Comparison of ENCODE assay signal across 8 cellular contexts in genomic region chr13:19864018-19864338, GRCh38. TPM values are rescaled to one million over a fixed set of nuclear protein-coding genes. Genes with fewer than 3 reads are reported as not detected.
DNase-seq lines count a peak whose midpoint lies in the region; TF ChIP-seq lines count a peak whose summit lies in the region.

No MANE protein-coding gene starts in this region.

- 5% methylated on average over 24 of the region's 28 CpGs for WGBS in hepatocyte (ENCODE audit: low lambda C conversion rate, missing lambda C conversion rate)

- H3K9me2 ChIP-seq in hepatocyte (replicated peaks; ENCODE audit: insufficient read depth): no peaks in the 10 kb centered on the region

- H3K4me3 ChIP-seq in SJSA1 (peak overlapping the region; percentile 55), hepatocyte (peak overlapping the region; percentile 47), skeletal muscle cell (ENCODE audit: low read depth, low read length) (peak overlapping the region; percentile 88)

- H3K27me3 ChIP-seq in SJSA1 (replicated peaks) (no peaks in the 10 kb centered on the region), hepatocyte (no peaks in the 10 kb centered on the region)

- peaks cover 10% of the 10 kb centered on the region for H4K20me1 ChIP-seq in hepatocyte (ENCODE audit: insufficient read depth, poor library complexity, severe bottlenecking)

- H3K27ac ChIP-seq in SJSA1: peak overlapping the region; percentile 73
- peak overlapping the region; percentile 100 for H3K27ac ChIP-seq in hepatocyte

- H3K9me3 ChIP-seq in SJSA1 (replicated peaks): no peaks in the 10 kb centered on the region
- H3K9me3 ChIP-seq in hepatocyte (ENCODE audit: low read depth): no peaks in the 10 kb centered on the region

- H3K79me2 ChIP-seq in hepatocyte: peaks cover 41% of the 10 kb centered on the region

- H3K4me2 ChIP-seq in hepatocyte: peak overlapping the region; percentile 84

- DNase-seq in DMS79 treated with DMSO at 0.1 percent for 48 hours (lab: John Stamatoyannopoulos, UW) (peak; percentile 24), GM20000 (ENCODE audit: low spot score) (peak; percentile 68), HK-2 (ENCODE audit: unreplicated experiment) (peak; percentile 79), SJSA1 (ENCODE audit: low read depth in 1 of 2, low spot score in 2 of 2) (peak in 1 of 2 experiments; percentile 40), anterior cingulate cortex (lab: John Stamatoyannopoulos, UW) (peak in 50 of 58 donors; percentile 48 to 93 (median 76)), hepatocyte (ENCODE audit: low spot score) (peak; percentile 78), skeletal muscle cell (ENCODE audit: low read depth) (peak; percentile 37), COLO668 (lab: John Stamatoyannopoulos, UW; ENCODE audit: unreplicated experiment) (no peak)

- peak overlapping the region; percentile 84 for H2AFZ ChIP-seq in hepatocyte

- H3K4me1 ChIP-seq in SJSA1 (replicated peaks) (peaks cover 25% of the 10 kb centered on the region), hepatocyte (ENCODE audit: insufficient read depth) (peaks cover 15% of the 10 kb centered on the region)

- H3K36me3 ChIP-seq in SJSA1: peaks cover 4% of the 10 kb centered on the region; the same call in 1 of the 2 replicates
- H3K36me3 ChIP-seq in hepatocyte (replicated peaks; ENCODE audit: insufficient read depth, low read depth): no peaks in the 10 kb centered on the region

- TF ChIP-seq CTCF in GM20000 (IDR thresholded peaks at IDR 0.05; ENCODE audit: extremely low read depth, missing control alignments) (no peak), hepatocyte (IDR thresholded peaks at IDR 0.05; ENCODE audit: poor library complexity) (no peak)

RNA-seq across cellular contexts. Expression of gene ZMYM5, which starts 0.5 kb away (rescaled TPM):
- 4.7 and 6.7 TPM in 2 replicates for total RNA-seq in SJSA1 (2014; rRNA removed; shearing (Covaris generic))
- 16.3 and 17.1 TPM in 2 replicates for total RNA-seq in hepatocyte
- polyA plus RNA-seq in hepatocyte: 14.7 and 14.8 TPM in 2 replicates
